8 cellular contexts compared by ENCODE assay signal in the genomic region with DNA sequence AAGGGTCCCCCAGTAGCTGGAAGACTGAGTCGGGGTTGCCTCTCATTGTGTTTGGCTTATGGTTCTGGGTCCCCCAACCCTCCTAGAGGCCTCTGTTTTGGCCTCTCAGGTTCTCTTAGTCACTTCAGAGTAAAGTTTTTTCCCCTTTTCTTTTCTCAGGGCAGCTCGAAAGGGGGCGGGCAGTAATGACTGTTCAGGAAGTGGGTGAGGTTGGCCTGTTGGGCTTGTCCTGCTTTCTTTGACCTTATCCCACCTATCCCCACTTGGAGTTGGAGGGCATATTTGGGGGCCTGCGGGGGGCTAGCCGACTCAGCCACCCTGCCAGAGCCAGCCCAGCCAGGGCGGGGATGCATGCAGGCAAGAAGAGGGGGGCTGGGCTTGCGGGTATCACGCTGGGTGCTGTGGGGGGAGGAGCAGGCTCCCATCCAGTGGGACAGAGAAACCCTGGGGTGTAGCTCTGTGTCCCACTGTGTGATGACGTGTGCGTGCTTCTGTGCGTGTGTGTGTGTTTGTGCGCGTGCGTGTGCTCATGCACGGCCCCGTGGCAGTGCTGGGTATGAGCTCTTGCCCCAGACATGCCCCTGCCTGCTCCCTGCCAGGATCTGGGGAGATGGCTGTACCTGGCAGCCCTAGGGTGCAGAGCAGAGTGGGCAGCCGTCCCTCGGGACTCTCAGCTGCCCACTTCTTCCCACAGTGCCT. TPM values are rescaled to one million over a fixed set of nuclear protein-coding genes. Genes with fewer than 3 reads are reported as not detected.
DNase-seq lines count a peak whose midpoint lies in the region; ATAC-seq lines count a peak whose summit lies in the region.

No MANE protein-coding gene starts in this region.

- no peak for ATAC-seq in left ventricle myocardium superior
- no peak for ATAC-seq in GM18517 (IDR thresholded peaks at IDR 0.05; ENCODE audit: unreplicated experiment)

- DNase-seq in NCI-H1417 (lab: John Stamatoyannopoulos, UW), result peak in 2 of 3 experiments; percentile 35 to 53
- DNase-seq in NCI-H1417 treated with DMSO at 0.1 percent for 48 hours (lab: John Stamatoyannopoulos, UW), result no peak
- DNase-seq in RPMI7951 (ENCODE audit: low read depth), result peak; percentile 79
- DNase-seq in left ventricle myocardium superior, result peak; percentile 72
- DNase-seq in 8988T, result no peak

- peak overlapping the region; percentile 75 to 91 (median 76) for H3K4me3 ChIP-seq in skeletal muscle tissue (ENCODE audit: low read length in 3 of 3)

- peak overlapping the region; percentile 99 for H3K27ac Mint-ChIP-seq in activated naive CD4-positive, alpha-beta T cell treated with anti-CD3 and anti-CD28 coated beads, Interleukin-2, amount 50 U/mL, for 24 hours

- H3K4me3 Mint-ChIP-seq in activated naive CD4-positive, alpha-beta T cell treated with anti-CD3 and anti-CD28 coated beads, Interleukin-2, amount 50 U/mL, for 24 hours, result no peak overlapping the region

- H3K36me3 Mint-ChIP-seq in activated naive CD4-positive, alpha-beta T cell treated with anti-CD3 and anti-CD28 coated beads, Interleukin-2, amount 50 U/mL, for 24 hours, result peaks cover 3% of the 10 kb centered on the region

- H3K27me3 ChIP-seq in skeletal muscle tissue (ENCODE audit: control insufficient read depth in 3 of 3, insufficient read depth in 3 of 3, low read length in 3 of 3), result no peaks in the 10 kb centered on the region

- H3K27ac ChIP-seq in skeletal muscle tissue (ENCODE audit: low read depth, low read length), result peak overlapping the region; percentile 96

- H3K9me3 Mint-ChIP-seq in activated naive CD4-positive, alpha-beta T cell treated with anti-CD3 and anti-CD28 coated beads, Interleukin-2, amount 50 U/mL, for 24 hours, result no peaks in the 10 kb centered on the region

- H3K36me3 ChIP-seq in skeletal muscle tissue (ENCODE audit: control insufficient read depth in 3 of 3, insufficient read depth in 3 of 3, low read length in 3 of 3), result peaks cover 24 to 35% (median 24%) of the 10 kb centered on the region in 3 donors

- intact Hi-C loops in left ventricle myocardium superior (cut with micrococcal nuclease), result no loop called here

- H3K9ac ChIP-seq in skeletal muscle tissue (ENCODE audit: low read depth in 1 of 3, low read length in 3 of 3), result peak overlapping the region; percentile 87 to 94 (median 89)

- no peaks in the 10 kb centered on the region for H3K9me3 ChIP-seq in skeletal muscle tissue (ENCODE audit: control insufficient read depth in 3 of 3, low read length in 3 of 3)

- H3K4me1 Mint-ChIP-seq in activated naive CD4-positive, alpha-beta T cell treated with anti-CD3 and anti-CD28 coated beads, Interleukin-2, amount 50 U/mL, for 24 hours, result peaks cover 46% of the 10 kb centered on the region

- H3K27me3 Mint-ChIP-seq in activated naive CD4-positive, alpha-beta T cell treated with anti-CD3 and anti-CD28 coated beads, Interleukin-2, amount 50 U/mL, for 24 hours, result no peaks in the 10 kb centered on the region

- peaks cover 39 to 55% (median 51%) of the 10 kb centered on the region in 3 donors for H3K4me1 ChIP-seq in skeletal muscle tissue (ENCODE audit: control insufficient read depth in 3 of 3, insufficient read depth in 3 of 3, low read length in 3 of 3)

RNA-seq across cellular contexts. Expression of a gene that starts 1.4 kb away (rescaled TPM):
- total RNA-seq in RPMI7951 (2014; rRNA removed; shearing (Covaris generic)), result 12.9 and 14.6 TPM in 2 replicates
- total RNA-seq in left ventricle myocardium superior (37.1 TPM), skeletal muscle tissue (10.4 TPM)

RNA-seq across cellular contexts. Expression of a gene that starts 15.6 kb away (rescaled TPM):
- 31.6 and 40.1 TPM in 2 replicates for total RNA-seq in RPMI7951 (2014; rRNA removed; shearing (Covaris generic))
- total RNA-seq in left ventricle myocardium superior, result 46.0 TPM
- total RNA-seq in skeletal muscle tissue, result 12.0 TPM

RNA-seq across cellular contexts. Expression of a gene that starts 28.1 kb away (rescaled TPM):
- 26.7 and 30.2 TPM in 2 replicates for total RNA-seq in RPMI7951 (2014; rRNA removed; shearing (Covaris generic))
- total RNA-seq in left ventricle myocardium superior (40.0 TPM), skeletal muscle tissue (5.2 TPM)

RNA-seq across cellular contexts. Expression of a gene that starts 31.4 kb away (rescaled TPM):
- 1.8 and 2.9 TPM in 2 replicates for total RNA-seq in RPMI7951 (2014; rRNA removed; shearing (Covaris generic))
- total RNA-seq in left ventricle myocardium superior, result not detected
- not detected for total RNA-seq in skeletal muscle tissue

RNA-seq across cellular contexts. Expression of a gene that starts 31.9 kb away (rescaled TPM):
- total RNA-seq in RPMI7951 (2014; rRNA removed; shearing (Covaris generic)), result 108 and 147 TPM in 2 replicates
- total RNA-seq in left ventricle myocardium superior (2.6 TPM), skeletal muscle tissue (29.2 TPM)

Comparison
In these comparisons a context has a peak if more than half of its experiments do, and no peak if none do; other contexts are left out.
1. DNase-seq: peak in NCI-H1417 (2 of 3), RPMI7951 (single experiment) and left ventricle myocardium superior (single experiment); none in NCI-H1417 treated with DMSO at 0.1 percent for 48 hours (single experiment) and 8988T (single experiment).